In the genomic region with DNA sequence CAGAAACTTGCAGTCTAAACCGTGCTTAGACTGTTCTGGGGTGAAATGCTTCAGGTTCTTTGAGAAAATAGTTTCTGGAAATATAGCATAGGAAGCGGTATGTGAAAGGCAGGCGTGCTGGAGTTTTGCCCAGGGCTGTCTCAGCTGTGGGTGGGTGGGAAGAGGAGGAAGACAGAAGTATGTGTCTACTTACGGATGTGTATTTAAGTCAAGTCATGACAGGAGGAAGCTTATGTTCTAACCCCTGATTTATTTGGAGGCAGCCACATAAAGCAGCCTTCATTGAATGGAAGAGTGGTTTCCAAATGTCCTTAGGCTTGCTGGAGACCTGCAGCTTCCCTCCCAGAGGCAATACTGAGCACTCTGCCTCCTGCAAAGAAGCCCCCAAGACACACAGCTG, we compare ENCODE assay signal across 14 cellular contexts.
DNase-seq lines count a peak whose midpoint lies in the region; ATAC-seq and TF ChIP-seq lines count a peak whose summit lies in the region.
"Had no signal": no experiment of that assay in that cellular context is flagged by ENCODE, and none has a peak within 500 bp of the region (broad histone marks: within the 10 kb centered on the region; RNA-seq: fewer than 3 reads in every experiment).

No MANE protein-coding gene starts in this region.

- no peak overlapping the region for H2AFZ ChIP-seq in GM23248

- TF ChIP-seq POLR2A in adrenal gland (IDR thresholded peaks at IDR 0.05) = no peak

- TF ChIP-seq CTCF in cardiac fibroblast (IDR thresholded peaks at IDR 0.05; ENCODE audit: low read depth, low read length) (no peak), heart right ventricle (IDR thresholded peaks at IDR 0.05) (no peak), adrenal gland (IDR thresholded peaks at IDR 0.05) (no peak)

- H3F3A ChIP-seq in GM23248 (ENCODE audit: insufficient read depth) = no peaks in the 10 kb centered on the region

- H3K27me3 ChIP-seq in GM23248 (replicated peaks; ENCODE audit: insufficient read depth) (no peaks in the 10 kb centered on the region), heart right ventricle (peaks cover 0 to 18% (median 0%) of the 10 kb centered on the region in 7 donors), adrenal gland (peaks cover 6% of the 10 kb centered on the region)
- H3K27me3 ChIP-seq: cardiac muscle cell had no signal

- H3K27ac ChIP-seq in GM23248 (no peak overlapping the region), heart right ventricle (no peak overlapping the region), adrenal gland (no peak overlapping the region)
- H3K27ac ChIP-seq: cardiac muscle cell, KMS-11 had no signal

- H3K4me3 ChIP-seq in GM23248 = no peak overlapping the region
- H3K4me3 ChIP-seq in cardiac fibroblast (replicated peaks in 1 of 2; ENCODE audit: low read depth in 2 of 2, low read length in 2 of 2) = no peak overlapping the region
- no peak overlapping the region for H3K4me3 ChIP-seq in heart right ventricle
- no peak overlapping the region for H3K4me3 ChIP-seq in adrenal gland
- H3K4me3 ChIP-seq: cardiac muscle cell had no signal

- in situ Hi-C loops in GM23248 (cut with MboI) = no loop called here

- peak; percentile 39 for DNase-seq in GM23248
- peak; percentile 50 for DNase-seq in NOMO-1 treated with dmso at 0.1 percent for 144 hours (lab: John Stamatoyannopoulos, UW; ENCODE audit: unreplicated experiment)
- DNase-seq in cardiac fibroblast (ENCODE audit: low read depth in 2 of 2) = peak; percentile 5
- DNase-seq in non-pigmented ciliary epithelial cell (ENCODE audit: low read depth) = peak; percentile 18
- DNase-seq in stimulated activated CD4-positive, alpha-beta T cell treated with anti-CD3 and anti-CD28 coated beads, Interleukin-2, amount 100 ng/mL, for 24 hours = no peak
- DNase-seq in heart right ventricle = no peak
- no peak for DNase-seq in adrenal gland
- DNase-seq: activated T-cell treated with anti-CD3 and anti-CD28 coated beads, Interleukin-2, amount 50 U/mL, for 1 hour; erythroblast; RPMI8226 had no signal

- 56 to 67% methylated on average over 4 of the region's 4 CpGs for WGBS in GM23248 (ENCODE audit: low coverage in 1 of 2, low lambda C conversion rate in 2 of 2, missing lambda C conversion rate in 2 of 2), 2 experiments
- WGBS in heart right ventricle, 2 donors = 46 to 52% methylated on average over 4 of the region's 4 CpGs
- WGBS in adrenal gland, 4 donors = 42 to 69% (median 45%) methylated on average over 4 of the region's 4 CpGs

- H3K9me3 ChIP-seq in GM23248 (ENCODE audit: low read depth) (no peaks in the 10 kb centered on the region), heart right ventricle (peaks cover 0 to 2% (median 0%) of the 10 kb centered on the region in 11 donors), adrenal gland (replicated peaks in 1 of 3) (no peaks in the 10 kb centered on the region)

- H3K4me2 ChIP-seq in GM23248 (ENCODE audit: unreplicated experiment) = no peak overlapping the region
- H3K4me2 ChIP-seq: KMS-11 had no signal

- intact Hi-C loops in heart right ventricle (cut with DNase I) = no loop called here
- intact Hi-C loops in adrenal gland (cut with DNase I) = no loop called here

- H3K4me1 ChIP-seq in GM23248 (ENCODE audit: insufficient read depth) (0 out of 2 replicates have a peak, but pooled peaks cover 7% of the 10 kb centered on the region), heart right ventricle (peaks cover 0 to 12% (median 0%) of the 10 kb centered on the region in 9 donors), adrenal gland (replicated peaks in 1 of 2) (no peaks in the 10 kb centered on the region)

- no peaks in the 10 kb centered on the region for H3K9me2 ChIP-seq in GM23248 (ENCODE audit: insufficient read depth)

- no peak overlapping the region for H3K9ac ChIP-seq in GM23248
- H3K9ac ChIP-seq: KMS-11 had no signal

- ATAC-seq in heart right ventricle (no peak), GM18511 (IDR thresholded peaks at IDR 0.05; ENCODE audit: unreplicated experiment) (no peak)
- ATAC-seq: right cardiac atrium had no signal

- no peaks in the 10 kb centered on the region for H3K79me2 ChIP-seq in GM23248 (ENCODE audit: insufficient read depth)

- H4K20me1 ChIP-seq in GM23248 (ENCODE audit: insufficient read depth) = no peaks in the 10 kb centered on the region

- H3K36me3 ChIP-seq in GM23248 (ENCODE audit: low read depth) (no peaks in the 10 kb centered on the region), heart right ventricle (no peaks in the 10 kb centered on the region), adrenal gland (replicated peaks in 1 of 2) (no peaks in the 10 kb centered on the region)
- H3K36me3 ChIP-seq: cardiac muscle cell had no signal

Comparison
In these comparisons a context has a peak if more than half of its experiments do, and no peak if none do; other contexts are left out.
1. DNase-seq: peak in GM23248 (single experiment), NOMO-1 treated with dmso at 0.1 percent for 144 hours (single experiment), cardiac fibroblast (2 of 2) and non-pigmented ciliary epithelial cell (single experiment); none in stimulated activated CD4-positive, alpha-beta T cell treated with anti-CD3 and anti-CD28 coated beads, Interleukin-2, amount 100 ng/mL, for 24 hours (0 of 2), heart right ventricle (0 of 2) and adrenal gland (0 of 7).